27 cellular contexts compared by ENCODE assay signal in the genomic region with DNA sequence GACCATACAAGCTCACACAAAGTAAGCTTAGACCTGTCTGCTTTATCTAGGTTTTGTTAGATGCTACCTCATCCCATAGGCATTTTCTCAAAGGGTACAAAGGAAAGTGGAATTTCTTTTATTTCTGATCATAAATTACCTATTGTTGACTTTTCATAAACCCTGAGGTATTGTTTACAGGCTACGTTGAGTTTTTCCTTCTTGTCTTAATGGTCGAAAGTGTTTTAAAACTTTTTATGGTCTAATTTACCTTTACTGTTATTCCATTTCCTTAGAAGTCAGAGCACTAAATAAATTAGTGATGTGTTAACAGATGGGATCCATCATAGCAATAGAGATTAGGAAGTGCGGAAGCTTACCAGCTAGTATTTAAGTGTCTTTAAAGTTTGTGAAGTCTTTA.
"Had no signal": no experiment of that assay in that cellular context is flagged by ENCODE, and none has a peak within 500 bp of the region (broad histone marks: within the 10 kb centered on the region; RNA-seq: fewer than 3 reads in every experiment).

No MANE protein-coding gene starts in this region.

- DNase-seq: activated effector memory CD4-positive, alpha-beta T cell treated with anti-CD3 and anti-CD28 coated beads, Interleukin-2, amount 50 U/mL, for 16 hours; activated effector memory CD4-positive, alpha-beta T cell treated with Interleukin-2 at 50 U/mL for 16 hours; activated gamma-delta T cell; activated gamma-delta T cell treated with Interleukin-2 at 50 U/mL for 16 hours; activated naive CD4-positive, alpha-beta T cell; activated naive CD4-positive, alpha-beta T cell treated with anti-CD3 and anti-CD28 coated beads for 36 hours; activated naive CD4-positive, alpha-beta T cell treated with anti-CD3 and anti-CD28 coated beads, Interleukin-2, amount 10 ng/mL, durations not matched to agents 7 days and 5 days; activated naive CD4-positive, alpha-beta T cell treated with anti-CD3 and anti-CD28 coated beads, Interleukin-2, amount 50 U/mL, for 16 hours; activated naive CD4-positive, alpha-beta T cell treated with Interleukin-2 at 50 U/mL for 16 hours; activated naive CD8-positive, alpha-beta T cell treated with anti-CD3 and anti-CD28 coated beads for 36 hours; activated naive CD8-positive, alpha-beta T cell treated with anti-CD3 and anti-CD28 coated beads, Interleukin-2, amount 10 ng/mL, durations not matched to agents 7 days and 5 days; activated naive CD8-positive, alpha-beta T cell treated with anti-CD3 and anti-CD28 coated beads, Interleukin-2, amount 50 U/mL, for 24 hours; activated T-cell treated with anti-CD3 and anti-CD28 coated beads, Interleukin-2, amount 50 U/mL, for 4 hours; activated T-cell treated with anti-CD3 and anti-CD28 coated beads, Interleukin-2, amount 50 U/mL, for 48 hours; activated T-cell treated with anti-CD3 and anti-CD28 coated beads, Interleukin-2, amount 50 U/mL, for 72 hours; adrenal gland; amniotic stem cell; amygdala; anterior cingulate cortex; aorta; body of pancreas; brain microvascular endothelial cell; caudate nucleus; central memory CD4-positive, alpha-beta T cell; cerebellar nuclear complex had no signal

- ATAC-seq: activated naive CD4-positive, alpha-beta T cell treated with anti-CD3 and anti-CD28 coated beads, Interleukin-2, amount 50 U/mL, for 72 hours; activated naive CD8-positive, alpha-beta T cell treated with anti-CD3 and anti-CD28 coated beads, Interleukin-2, amount 50 U/mL, for 24 hours; activated T-cell treated with anti-CD3 and anti-CD28 coated beads, Interleukin-2, amount 50 U/mL, for 4 hours; activated T-cell treated with anti-CD3 and anti-CD28 coated beads, Interleukin-2, amount 50 U/mL, for 72 hours; activated T-helper 17 cell treated with anti-CD3 and anti-CD28 coated beads, Interleukin-2, amount 50 U/mL, for 72 hours; body of pancreas had no signal
